ENCODE assay signal across 9 cellular contexts in genomic region chrX:7586126-7586525, GRCh38.
DNase-seq lines count a peak whose midpoint lies in the region; ATAC-seq and TF ChIP-seq lines count a peak whose summit lies in the region.
"Had no signal": no experiment of that assay in that cellular context is flagged by ENCODE, and none has a peak within 500 bp of the region (broad histone marks: within the 10 kb centered on the region; RNA-seq: fewer than 3 reads in every experiment).

No MANE protein-coding gene starts in this region.

- no peaks in the 10 kb centered on the region for H3K9me3 ChIP-seq in aorta (ENCODE audit: control insufficient read depth, low read length)
- no peaks in the 10 kb centered on the region for H3K9me3 ChIP-seq in ovary

- TF ChIP-seq CTCF in C4-2B (conservative IDR thresholded peaks at IDR 0.05) (peak; percentile 37), fibroblast of the aortic adventitia (IDR thresholded peaks at IDR 0.05; ENCODE audit: insufficient read depth, low read length) (peak; percentile 25), ovary (IDR thresholded peaks at IDR 0.05) (no peak)

- H3K27me3 ChIP-seq in aorta (ENCODE audit: control insufficient read depth in 1 of 2, insufficient read depth in 2 of 2, low read length in 1 of 2) (no peaks in the 10 kb centered on the region), ovary (no peaks in the 10 kb centered on the region)

- no peak for TF ChIP-seq POLR2A in ovary (IDR thresholded peaks at IDR 0.05)

- H3K4me3 ChIP-seq in fibroblast of the aortic adventitia (ENCODE audit: low read depth, low read length) (no peak overlapping the region), aorta (ENCODE audit: low read length in 2 of 2) (no peak overlapping the region), ovary (no peak overlapping the region)

- peak; percentile 59 for ATAC-seq in GM19324 (IDR thresholded peaks at IDR 0.05; ENCODE audit: low FRiP score, unreplicated experiment)
- no peak for ATAC-seq in aorta (ENCODE audit: low FRiP score)
- ATAC-seq in GM19467 (IDR thresholded peaks at IDR 0.05; ENCODE audit: unreplicated experiment): no peak

- no peaks in the 10 kb centered on the region for H3K36me3 ChIP-seq in aorta (ENCODE audit: control insufficient read depth in 1 of 2, insufficient read depth in 2 of 2, low read length in 1 of 2)
- no peaks in the 10 kb centered on the region for H3K36me3 ChIP-seq in ovary

- 3% methylated on average over 2 of the region's 2 CpGs for WGBS in aorta, 2 donors
- 3 to 4% (median 4%) methylated on average over 2 of the region's 2 CpGs for WGBS in ovary, 3 donors

- H3K4me1 ChIP-seq in aorta (ENCODE audit: control insufficient read depth in 1 of 2, insufficient read depth in 2 of 2, low read length in 2 of 2) (no peaks in the 10 kb centered on the region), ovary (ENCODE audit: insufficient read depth) (no peaks in the 10 kb centered on the region)

- intact Hi-C loops in aorta (cut with DNase I) (no loop called here), ovary (cut with DNase I) (no loop called here)

- DNase-seq in NCI-H82 treated with DMSO at 0.1 percent for 48 hours (lab: John Stamatoyannopoulos, UW; ENCODE audit: unreplicated experiment) (peak; percentile 0), fibroblast of the aortic adventitia (ENCODE audit: low read depth) (peak; percentile 22), aorta (no peak), ovary (no peak), middle frontal gyrus (ENCODE audit: extremely low spot score, low spot score) (no peak)
- DNase-seq: stimulated activated naive B cell treated with anti-CD40 and anti-IgM and Interleukin-4, amounts not matched to agents 10 μg/mL and 1 μg/mL and 100 μg/mL, for 72 hours had no signal

- no peak overlapping the region for H3K27ac ChIP-seq in C4-2B
- H3K27ac ChIP-seq in aorta (ENCODE audit: low read depth in 1 of 2, low read length in 2 of 2): no peak overlapping the region
- H3K27ac ChIP-seq in ovary: no peak overlapping the region

- TF ChIP-seq EP300 in ovary (IDR thresholded peaks at IDR 0.05): no peak

Comparison
In these comparisons a context has a peak if more than half of its experiments do, and no peak if none do; other contexts are left out.
1. CTCF ChIP-seq: peak in C4-2B (single experiment) and fibroblast of the aortic adventitia (single experiment); none in ovary (0 of 3).
2. DNase-seq: peak in NCI-H82 treated with DMSO at 0.1 percent for 48 hours (single experiment) and fibroblast of the aortic adventitia (single experiment); none in aorta (0 of 2), ovary (0 of 5) and middle frontal gyrus (single experiment).